8 cellular contexts compared by ENCODE assay signal in genomic region chr2:157839162-157839801, GRCh38. TPM values are rescaled to one million over a fixed set of nuclear protein-coding genes. Genes with fewer than 3 reads are reported as not detected.
DNase-seq lines count a peak whose midpoint lies in the region; ATAC-seq and TF ChIP-seq lines count a peak whose summit lies in the region.

No MANE protein-coding gene starts in this region.

- in situ Hi-C loops in ACHN (cut with HindIII; ENCODE audit: low pct_ligation_motif_present, low pct_unique_long_range_greater_than_20kb, low sequenced_read_pairs) = no loop called here

- H3K27ac ChIP-seq in HUES48 (ENCODE audit: low read depth, low read length) (peak overlapping the region; percentile 89), skeletal muscle tissue (ENCODE audit: low read depth, low read length) (peak overlapping the region; percentile 73)

- H3K27me3 ChIP-seq in HUES48 (ENCODE audit: control insufficient read depth, insufficient read depth, low read length) (no peaks in the 10 kb centered on the region), skeletal muscle tissue (ENCODE audit: control insufficient read depth in 3 of 3, insufficient read depth in 3 of 3, low read length in 3 of 3) (no peaks in the 10 kb centered on the region)

- H3K9me3 ChIP-seq in HUES48 (ENCODE audit: control insufficient read depth, insufficient read depth, low read length) = no peaks in the 10 kb centered on the region
- no peaks in the 10 kb centered on the region for H3K9me3 ChIP-seq in skeletal muscle tissue (ENCODE audit: control insufficient read depth in 3 of 3, low read length in 3 of 3)

- no peak for TF ChIP-seq CTCF in fibroblast of the aortic adventitia (IDR thresholded peaks at IDR 0.05; ENCODE audit: insufficient read depth, low read length)

- H3K4me1 ChIP-seq in HUES48 (ENCODE audit: control insufficient read depth, insufficient read depth, low read length) = peaks cover 53% of the 10 kb centered on the region
- H3K4me1 ChIP-seq in skeletal muscle tissue (ENCODE audit: control insufficient read depth in 3 of 3, insufficient read depth in 3 of 3, low read length in 3 of 3) = peaks cover 71 to 76% (median 71%) of the 10 kb centered on the region in 3 donors

- no peak overlapping the region for H3K4me3 ChIP-seq in HUES48 (ENCODE audit: low read depth, low read length)
- no peak overlapping the region for H3K4me3 ChIP-seq in fibroblast of the aortic adventitia (ENCODE audit: low read depth, low read length)
- peak overlapping the region in 1 of 3 donors; percentile 30 for H3K4me3 ChIP-seq in skeletal muscle tissue (ENCODE audit: low read length in 3 of 3)

- H3K9ac ChIP-seq in HUES48 (ENCODE audit: low read depth, low read length) = no peak overlapping the region
- H3K9ac ChIP-seq in skeletal muscle tissue (ENCODE audit: low read depth in 1 of 3, low read length in 3 of 3) = peak overlapping the region in 1 of 3 donors; percentile 79

- H3K36me3 ChIP-seq in HUES48 (ENCODE audit: control insufficient read depth, insufficient read depth, low read length) (no peaks in the 10 kb centered on the region), skeletal muscle tissue (ENCODE audit: control insufficient read depth in 3 of 3, insufficient read depth in 3 of 3, low read length in 3 of 3) (no peaks in the 10 kb centered on the region)

- no peak for ATAC-seq in GM21447 (IDR thresholded peaks at IDR 0.05; ENCODE audit: unreplicated experiment)

- DNase-seq in OCI-M1 (lab: John Stamatoyannopoulos, UW) (peak; percentile 45), fibroblast of the aortic adventitia (ENCODE audit: low read depth) (peak; percentile 51), UCSD-AML1 (lab: John Stamatoyannopoulos, UW; ENCODE audit: unreplicated experiment) (no peak), ACHN (no peak), HT-29 (ENCODE audit: low spot score) (no peak)

RNA-seq across cellular contexts. Expression of gene ACVR1, which starts 36.8 kb away (rescaled TPM):
- total RNA-seq in fibroblast of the aortic adventitia (ENCODE audit: low replicate concordance) = 16.2 and 32.9 TPM in 2 replicates
- total RNA-seq in skeletal muscle tissue = 18.8 TPM
- total RNA-seq in HT-29 (2014; rRNA removed; shearing (Covaris generic)) = 6.6 and 7.1 TPM in 2 replicates

Comparison
In these comparisons a context has a peak if more than half of its experiments do, and no peak if none do; other contexts are left out.
1. DNase-seq: peak in OCI-M1 (single experiment) and fibroblast of the aortic adventitia (single experiment); none in UCSD-AML1 (single experiment), ACHN (single experiment) and HT-29 (single experiment).